8 cellular contexts compared by ENCODE assay signal in genomic region chr9:129835128-129835859, GRCh38. TPM values are rescaled to one million over a fixed set of nuclear protein-coding genes. Genes with fewer than 3 reads are reported as not detected.
DNase-seq lines count a peak whose midpoint lies in the region; ATAC-seq and TF ChIP-seq lines count a peak whose summit lies in the region.

TSS of gene C9orf78 (minus strand) at chr9:129835275. CDS start at chr9:129835221, 54 bp downstream.
TSS of gene USP20 (plus strand) at chr9:129835458. CDS start at chr9:129852556, 17,098 bp downstream.

- H3K27ac ChIP-seq in temporal lobe (ENCODE audit: low read depth, low read length), result peak within 1 kb of the TSS; percentile 40

- no peak for TF ChIP-seq CTCF in GM10248 (IDR thresholded peaks at IDR 0.05; ENCODE audit: control extremely low read depth, extremely low read depth, low read depth, missing control alignments)
- no peak for TF ChIP-seq CTCF in omental fat pad (IDR thresholded peaks at IDR 0.05)

- POLR2A ChIA-PET in GM10248 (lab: Yijun Ruan, JAX), result interaction anchor here (0.9 kb wide), 1 partner anchor 9 kb away, joined by 5 read pairs; no protein-coding TSS in a partner anchor

- ATAC-seq in HG02623 (IDR thresholded peaks at IDR 0.05; ENCODE audit: unreplicated experiment) (peak; percentile 82), omental fat pad (ENCODE audit: low FRiP score) (peak; percentile 99)
- ATAC-seq in activated naive CD4-positive, alpha-beta T cell treated with anti-CD3 and anti-CD28 coated beads, Interleukin-2, amount 50 U/mL, for 72 hours, result peak; percentile 84 to 93

- H3K36me3 Mint-ChIP-seq in activated naive CD4-positive, alpha-beta T cell treated with anti-CD3 and anti-CD28 coated beads, Interleukin-2, amount 50 U/mL, for 72 hours, result peaks cover 37 to 43% of the 10 kb centered on the region in 2 donors

- peak within 1 kb of the TSS; percentile 89 to 99 for H3K27ac Mint-ChIP-seq in activated naive CD4-positive, alpha-beta T cell treated with anti-CD3 and anti-CD28 coated beads, Interleukin-2, amount 50 U/mL, for 72 hours

- DNase-seq in GM10248 (ENCODE audit: extremely low spot score) (peak; percentile 100), NCI-H1105 (lab: John Stamatoyannopoulos, UW) (peak; percentile 98), SKM-1 (lab: John Stamatoyannopoulos, UW; ENCODE audit: unreplicated experiment) (peak; percentile 91), glomerular visceral epithelial cell (ENCODE audit: extremely low spot score) (peak; percentile 96), omental fat pad (ENCODE audit: low spot score) (peak; percentile 87)
- peak; percentile 98 for DNase-seq in activated naive CD4-positive, alpha-beta T cell treated with anti-CD3 and anti-CD28 coated beads, Interleukin-2, amount 50 U/mL, for 72 hours (ENCODE audit: low spot score in 2 of 2)

- H3K9me3 Mint-ChIP-seq in activated naive CD4-positive, alpha-beta T cell treated with anti-CD3 and anti-CD28 coated beads, Interleukin-2, amount 50 U/mL, for 72 hours, result no peaks in the 10 kb centered on the region

- CTCF ChIA-PET in GM10248 (lab: Yijun Ruan, JAX), result interaction anchor here (1.4 kb wide), 1 partner anchor 9 kb away, joined by 4 read pairs; no protein-coding TSS in a partner anchor

RNA-seq across cellular contexts. Expression of gene C9orf78, which starts in this region (rescaled TPM):
- total RNA-seq in activated naive CD4-positive, alpha-beta T cell treated with anti-CD3 and anti-CD28 coated beads, Interleukin-2, amount 50 U/mL, for 72 hours, result 10 to 100 TPM; 43.9 to 58.4 TPM
- total RNA-seq in omental fat pad (10 to 100 TPM; 44.1 to 98.0 (median 45.0) TPM), temporal lobe (35.7 TPM)

RNA-seq across cellular contexts. Expression of gene USP20, which starts in this region (rescaled TPM):
- total RNA-seq in activated naive CD4-positive, alpha-beta T cell treated with anti-CD3 and anti-CD28 coated beads, Interleukin-2, amount 50 U/mL, for 72 hours, result 10 to 100 TPM; 50.7 to 58.5 TPM
- total RNA-seq in omental fat pad (10 to 100 TPM; 11.5 to 18.5 (median 15.5) TPM), temporal lobe (16.0 TPM)

Comparison
In these comparisons a context has a peak if more than half of its experiments do, and no peak if none do; other contexts are left out.
1. Peak in every context shown above with its lines: DNase-seq, ATAC-seq and H3K27ac ChIP-seq.